2 cellular contexts compared by ENCODE assay signal in genomic region chr19:2667349-2667748, GRCh38. TPM values are rescaled to one million over a fixed set of nuclear protein-coding genes. Genes with fewer than 3 reads are reported as not detected.
"Had no signal": no experiment of that assay in that cellular context is flagged by ENCODE, and none has a peak within 500 bp of the region (broad histone marks: within the 10 kb centered on the region; RNA-seq: fewer than 3 reads in every experiment).

No MANE protein-coding gene starts in this region.

RNA-seq across cellular contexts. Expression of gene GNG7, which starts 35.1 kb away (rescaled TPM):
- total RNA-seq: M059J had no signal

RNA-seq across cellular contexts. Expression of gene DIRAS1, which starts 53.8 kb away (rescaled TPM):
- total RNA-seq: SJSA1 had no signal
